In genomic region chr1:19596719-19597462, GRCh38 we compare ENCODE assay signal across 1 cellular context.
TF ChIP-seq lines count a peak whose summit lies in the region.

No MANE protein-coding gene starts in this region.

TF ChIP-seq in HepG2, 621 proteins besides CTCF, POLR2A, EP300 and RAD21 (continued from another document and continues in another):
- TF ChIP-seq ZNF513 (CRISPR knock-in tag; conservative IDR thresholded peaks at IDR 0.05) = no peak
- no peak for TF ChIP-seq ZNF562 (CRISPR knock-in tag; IDR thresholded peaks at IDR 0.05; ENCODE audit: borderline replicate concordance)
- no peak for TF ChIP-seq SNRNP70 (IDR thresholded peaks at IDR 0.05; ENCODE audit: low read depth, low read length)
- no peak for TF ChIP-seq ATM (IDR thresholded peaks at IDR 0.05; ENCODE audit: borderline replicate concordance)
- TF ChIP-seq NR2F2 (IDR thresholded peaks at IDR 0.05; ENCODE audit: borderline replicate concordance, low read depth) = no peak
- no peak for TF ChIP-seq ATAD3A (CRISPR knock-in tag; IDR thresholded peaks at IDR 0.05)
- no peak for TF ChIP-seq EHMT2 (IDR thresholded peaks at IDR 0.05; ENCODE audit: borderline replicate concordance, low read depth, low read length)
- TF ChIP-seq ZNF510 (CRISPR knock-in tag; IDR thresholded peaks at IDR 0.05; ENCODE audit: low read depth) = 0 out of 2 replicates have a peak, but pooled peaks have one; percentile 50
- no peak for TF ChIP-seq ZNF143 (CRISPR knock-in tag; IDR thresholded peaks at IDR 0.05)
- TF ChIP-seq RARA (CRISPR knock-in tag; IDR thresholded peaks at IDR 0.05) = peak; percentile 77
- no peak for TF ChIP-seq ZNF549 (CRISPR knock-in tag; IDR thresholded peaks at IDR 0.05)
- TF ChIP-seq MAX (IDR thresholded peaks at IDR 0.05) = peak; percentile 49; the same call in 1 of the 2 replicates
- TF ChIP-seq THAP11 (CRISPR knock-in tag; IDR thresholded peaks at IDR 0.05) = peak; percentile 88
- TF ChIP-seq NR3C1 (CRISPR knock-in tag; IDR thresholded peaks at IDR 0.05) = no peak
- TF ChIP-seq RNF2 (conservative IDR thresholded peaks at IDR 0.05; ENCODE audit: low read depth) = peak; percentile 47
- TF ChIP-seq ZNF605 (CRISPR knock-in tag; IDR thresholded peaks at IDR 0.05) = no peak
- TF ChIP-seq TFE3 (CRISPR knock-in tag; IDR thresholded peaks at IDR 0.05) = no peak
- no peak for TF ChIP-seq ZNF501 (CRISPR knock-in tag; IDR thresholded peaks at IDR 0.05)
- no peak for TF ChIP-seq SRSF1 (optimal IDR thresholded peaks at IDR 0.05; ENCODE audit: low read depth, low read length)
- no peak for TF ChIP-seq HOXA7 (CRISPR knock-in tag; IDR thresholded peaks at IDR 0.05)
- peak; percentile 67; the same call in 1 of the 2 replicates for TF ChIP-seq ETV5 (CRISPR knock-in tag; IDR thresholded peaks at IDR 0.05; ENCODE audit: borderline replicate concordance)
- no peak for TF ChIP-seq FOXP1 (IDR thresholded peaks at IDR 0.05)
- no peak for TF ChIP-seq FOXP1 (CRISPR knock-in tag; IDR thresholded peaks at IDR 0.05)
- no peak for TF ChIP-seq BCLAF1 (IDR thresholded peaks at IDR 0.05)
- TF ChIP-seq HINFP (CRISPR knock-in tag; IDR thresholded peaks at IDR 0.05; ENCODE audit: low read depth) = peak; percentile 13; the same call in 1 of the 2 replicates
- TF ChIP-seq BHLHE40 (IDR thresholded peaks at IDR 0.05; ENCODE audit: low read length) = no peak
- TF ChIP-seq MBD4 (IDR thresholded peaks at IDR 0.05; ENCODE audit: borderline replicate concordance, low read length) = no peak
- TF ChIP-seq ZFY (CRISPR knock-in tag; IDR thresholded peaks at IDR 0.05) = peak; percentile 91
- TF ChIP-seq ZNF878 (CRISPR knock-in tag; IDR thresholded peaks at IDR 0.05) = no peak
- no peak for TF ChIP-seq USF2 (IDR thresholded peaks at IDR 0.05; ENCODE audit: low read depth, low read length)
- TF ChIP-seq USF2 (CRISPR knock-in tag; IDR thresholded peaks at IDR 0.05; ENCODE audit: borderline replicate concordance) = no peak
- no peak for TF ChIP-seq ZBTB21 (CRISPR knock-in tag; IDR thresholded peaks at IDR 0.05)
- TF ChIP-seq ZNF724P (CRISPR knock-in tag; IDR thresholded peaks at IDR 0.05; ENCODE audit: borderline replicate concordance) = no peak
- no peak for TF ChIP-seq CERS6 (CRISPR knock-in tag; IDR thresholded peaks at IDR 0.05)
- TF ChIP-seq FOXO4 (CRISPR knock-in tag; conservative IDR thresholded peaks at IDR 0.05) = no peak
- TF ChIP-seq GLMP (CRISPR knock-in tag; IDR thresholded peaks at IDR 0.05; ENCODE audit: borderline replicate concordance) = no peak
- TF ChIP-seq NCOA5 (CRISPR knock-in tag; IDR thresholded peaks at IDR 0.05) = no peak
- TF ChIP-seq ZNF30 (CRISPR knock-in tag; IDR thresholded peaks at IDR 0.05) = no peak
- no peak for TF ChIP-seq GZF1 (CRISPR knock-in tag; IDR thresholded peaks at IDR 0.05)
- TF ChIP-seq ZNF136 (CRISPR knock-in tag; IDR thresholded peaks at IDR 0.05; ENCODE audit: low read depth) = no peak
- TF ChIP-seq ZNF44 (CRISPR knock-in tag; IDR thresholded peaks at IDR 0.05) = no peak; the same call in 1 of the 2 replicates
- peak; percentile 92 for TF ChIP-seq ZNF362 (CRISPR knock-in tag; IDR thresholded peaks at IDR 0.05; ENCODE audit: borderline replicate concordance)
- no peak for TF ChIP-seq ZFAT (CRISPR knock-in tag; conservative IDR thresholded peaks at IDR 0.05)
- no peak for TF ChIP-seq PTBP1 (IDR thresholded peaks at IDR 0.05; ENCODE audit: low read depth, low read length, poor library complexity, severe bottlenecking)
- no peak for TF ChIP-seq HDAC6 (IDR thresholded peaks at IDR 0.05; ENCODE audit: low read depth, low read length)
- no peak for TF ChIP-seq ZNF841 (CRISPR knock-in tag; IDR thresholded peaks at IDR 0.05; ENCODE audit: borderline replicate concordance)
- TF ChIP-seq MAFG (CRISPR knock-in tag; IDR thresholded peaks at IDR 0.05) = no peak
- TF ChIP-seq HNRNPLL (IDR thresholded peaks at IDR 0.05; ENCODE audit: low read depth, low read length, poor library complexity, severe bottlenecking) = peak; percentile 61
- TF ChIP-seq YY1 (IDR thresholded peaks at IDR 0.05; ENCODE audit: insufficient read depth, insufficient replicate concordance, low read depth, low read length) = peak; percentile 73
- peak; percentile 90 for TF ChIP-seq POLR2G (IDR thresholded peaks at IDR 0.05; ENCODE audit: low read depth, low read length)
- TF ChIP-seq CSRNP1 (CRISPR knock-in tag; IDR thresholded peaks at IDR 0.05) = peak; percentile 66; the same call in 1 of the 2 replicates
